30 cellular contexts compared by ENCODE assay signal in the genomic region with DNA sequence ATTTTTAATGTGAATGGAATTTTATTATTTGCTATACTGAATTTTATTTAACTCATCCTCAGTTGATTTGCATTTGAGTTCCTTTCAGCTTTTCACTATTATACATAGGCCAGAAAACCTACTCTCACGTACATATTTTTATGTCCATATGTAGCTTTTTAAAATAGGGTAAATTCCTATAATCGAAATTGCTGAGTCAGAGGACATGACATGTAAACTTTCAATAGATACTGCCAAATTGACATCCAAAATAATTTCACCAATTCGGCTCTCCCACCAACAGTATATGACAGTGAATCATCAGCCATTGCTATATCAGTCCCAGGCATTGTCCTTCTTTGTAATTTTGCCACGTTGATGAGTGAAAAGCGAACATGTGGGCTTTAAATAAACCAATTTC.
"Had no signal": no experiment of that assay in that cellular context is flagged by ENCODE, and none has a peak within 500 bp of the region (broad histone marks: within the 10 kb centered on the region; RNA-seq: fewer than 3 reads in every experiment).

No MANE protein-coding gene starts in this region.

- H3K9me3 ChIP-seq: ascending aorta, breast epithelium, esophagus muscularis mucosa, gastrocnemius medialis, heart right ventricle had no signal

- H3K27ac ChIP-seq: ascending aorta, cardiac muscle cell, coronary artery, dorsolateral prefrontal cortex, esophagus muscularis mucosa, gastrocnemius medialis, heart right ventricle had no signal

- H3K4me1 ChIP-seq: ascending aorta, breast epithelium, esophagus muscularis mucosa, gastrocnemius medialis, heart right ventricle had no signal

- H3K27me3 ChIP-seq: ascending aorta, breast epithelium, cardiac muscle cell, esophagus muscularis mucosa, foreskin keratinocyte, gastrocnemius medialis, heart right ventricle had no signal

- DNase-seq: activated CD4-positive, alpha-beta memory T cell treated with anti-CD3 and anti-CD28 coated beads, Interleukin-2, amount 10 ng/mL, durations not matched to agents 7 days and 5 days; activated CD4-positive, alpha-beta T cell treated with anti-CD3 and anti-CD28 coated beads for 1 hour; activated CD4-positive, alpha-beta T cell treated with anti-CD3 and anti-CD28 coated beads for 4 hours; activated CD4-positive, alpha-beta T cell treated with anti-CD3 and anti-CD28 coated beads, Interleukin-2, amount 10 ng/mL, durations not matched to agents 7 days and 5 days; activated CD4-positive, alpha-beta T cell treated with anti-CD3 and anti-CD28 coated beads, Interleukin-2, amount 50 U/mL, for 4 hours; activated CD8-positive, alpha-beta memory T cell treated with anti-CD3 and anti-CD28 coated beads, Interleukin-2, amount 50 U/mL, for 48 hours; activated gamma-delta T cell; activated naive CD4-positive, alpha-beta T cell; activated naive CD4-positive, alpha-beta T cell treated with anti-CD3 and anti-CD28 coated beads, Interleukin-2, amount 10 ng/mL, durations not matched to agents 7 days and 5 days; activated naive CD8-positive, alpha-beta T cell treated with anti-CD3 and anti-CD28 coated beads, Interleukin-2, amount 10 ng/mL, durations not matched to agents 7 days and 5 days; activated T-cell treated with anti-CD3 and anti-CD28 coated beads for 4 hours; activated T-cell treated with anti-CD3 and anti-CD28 coated beads, Interleukin-2, amount 50 U/mL, for 24 hours; activated T-cell treated with anti-CD3 and anti-CD28 coated beads, Interleukin-2, amount 50 U/mL, for 72 hours; central memory CD4-positive, alpha-beta T cell; cerebellar nuclear complex; dorsolateral prefrontal cortex; effector memory CD4-positive, alpha-beta T cell; endodermal cell; erythroblast; foreskin keratinocyte; gastrocnemius medialis; heart right ventricle; T-helper 2 cell had no signal

- ATAC-seq: activated naive CD4-positive, alpha-beta T cell treated with anti-CD3 and anti-CD28 coated beads, Interleukin-2, amount 50 U/mL, for 72 hours; activated T-cell treated with anti-CD3 and anti-CD28 coated beads, Interleukin-2, amount 50 U/mL, for 72 hours; gastrocnemius medialis; heart right ventricle; WTC11 had no signal

- H3K4me3 ChIP-seq: ascending aorta, breast epithelium, cardiac muscle cell, coronary artery, dorsolateral prefrontal cortex, esophagus muscularis mucosa, gastrocnemius medialis, heart right ventricle had no signal

- H3K36me3 ChIP-seq: ascending aorta, breast epithelium, cardiac muscle cell, esophagus muscularis mucosa, gastrocnemius medialis, heart right ventricle had no signal
